Comparison of ENCODE assay signal across 28 cellular contexts in the genomic region with DNA sequence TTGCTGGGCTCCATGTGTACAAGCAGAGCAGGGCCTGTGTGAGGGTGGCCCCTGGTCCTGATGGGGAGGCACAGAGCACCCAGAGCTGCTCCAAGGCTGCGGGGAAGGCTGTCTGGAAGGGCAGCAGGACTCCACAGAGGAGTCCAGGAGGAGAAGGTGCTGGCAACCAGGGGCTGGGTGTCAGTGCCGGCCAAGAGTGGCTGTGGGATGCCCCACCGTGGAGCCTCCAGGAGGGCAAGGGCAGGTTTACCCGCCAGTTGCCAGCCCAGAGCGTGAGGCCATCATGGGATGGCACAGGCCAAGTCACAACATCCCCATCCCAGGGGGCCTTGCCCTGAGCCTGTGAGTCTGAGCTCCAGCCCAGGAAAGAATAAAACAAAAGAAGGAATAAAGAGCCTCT.
"Had no signal": no experiment of that assay in that cellular context is flagged by ENCODE, and none has a peak within 500 bp of the region (broad histone marks: within the 10 kb centered on the region; RNA-seq: fewer than 3 reads in every experiment).

No MANE protein-coding gene starts in this region.

- H3K9me3 ChIP-seq: left lung, lower lobe of right lung, pancreas, prostate gland, testis, thyroid gland, transverse colon, upper lobe of left lung had no signal

- H3K36me3 ChIP-seq: heart left ventricle, left lung, lower lobe of right lung, neural progenitor cell, pancreas, prostate gland, spleen, stomach, thyroid gland, transverse colon, upper lobe of left lung had no signal

- ATAC-seq: heart left ventricle; left colon; left lung; naive thymus-derived CD8-positive, alpha-beta T cell; pancreas; right cardiac atrium; sciatic nerve; stimulated activated naive B cell treated with anti-CD40 and anti-IgM and Interleukin-4, amounts not matched to agents 10 μg/mL and 1 μg/mL and 100 μg/mL, for 72 hours; stimulated activated naive CD8-positive, alpha-beta T cell treated with anti-CD3 and anti-CD28 coated beads, Interleukin-15, Interleukin-2, amounts not matched to agents 100 U/mL and 50 U/mL, for 24 hours had no signal

- H3K27ac Mint-ChIP-seq: immature natural killer cell; naive thymus-derived CD8-positive, alpha-beta T cell; nephron; neural progenitor cell; stimulated activated naive B cell treated with anti-CD40 and anti-IgM and Interleukin-4, amounts not matched to agents 10 μg/mL and 1 μg/mL and 100 μg/mL, for 72 hours had no signal

- DNase-seq: heart left ventricle; hypothalamus; immature natural killer cell; kidney; left colon; lower lobe of right lung; mammary epithelial cell; mesenchymal stem cell; naive thymus-derived CD8-positive, alpha-beta T cell; posterior cingulate gyrus; retina; right cardiac atrium; spleen; stimulated activated CD4-positive, alpha-beta T cell treated with anti-CD3 and anti-CD28 coated beads, Interleukin-4, amount 100 ng/mL, for 24 hours; stimulated activated naive B cell treated with anti-CD40 and anti-IgM and Interleukin-4, amounts not matched to agents 10 μg/mL and 1 μg/mL and 100 μg/mL, for 72 hours; stimulated activated naive CD8-positive, alpha-beta T cell treated with anti-CD3 and anti-CD28 coated beads, Interleukin-15, Interleukin-2, amounts not matched to agents 100 U/mL and 50 U/mL, for 24 hours; stomach; testis; thyroid gland; transverse colon had no signal

- H3K9me3 Mint-ChIP-seq: neural progenitor cell had no signal

- H2AFZ ChIP-seq: neural progenitor cell had no signal

- H3K9ac ChIP-seq: neural progenitor cell had no signal

- H3K27ac ChIP-seq: heart left ventricle, left lung, lower lobe of right lung, neural progenitor cell, pancreas, prostate gland, skin epidermis, spleen, stomach, testis, thyroid gland, transverse colon, upper lobe of left lung had no signal

- H3K4me3 Mint-ChIP-seq: immature natural killer cell; naive thymus-derived CD8-positive, alpha-beta T cell; nephron; neural progenitor cell; stimulated activated naive B cell treated with anti-CD40 and anti-IgM and Interleukin-4, amounts not matched to agents 10 μg/mL and 1 μg/mL and 100 μg/mL, for 72 hours had no signal

- H3K4me2 ChIP-seq: neural progenitor cell had no signal

- H3K4me1 ChIP-seq: heart left ventricle, left lung, lower lobe of right lung, neural progenitor cell, pancreas, prostate gland, spleen, stomach, testis, thyroid gland, transverse colon, upper lobe of left lung had no signal

- H3K36me3 Mint-ChIP-seq: immature natural killer cell; naive thymus-derived CD8-positive, alpha-beta T cell; stimulated activated naive B cell treated with anti-CD40 and anti-IgM and Interleukin-4, amounts not matched to agents 10 μg/mL and 1 μg/mL and 100 μg/mL, for 72 hours had no signal

- H3K4me1 Mint-ChIP-seq: immature natural killer cell; naive thymus-derived CD8-positive, alpha-beta T cell; nephron; neural progenitor cell; stimulated activated naive B cell treated with anti-CD40 and anti-IgM and Interleukin-4, amounts not matched to agents 10 μg/mL and 1 μg/mL and 100 μg/mL, for 72 hours had no signal

- H3K27me3 ChIP-seq: heart left ventricle, left lung, neural progenitor cell, pancreas, spleen, stomach, testis, thyroid gland, transverse colon, upper lobe of left lung had no signal

- H3K4me3 ChIP-seq: heart left ventricle, left lung, lower lobe of right lung, neural progenitor cell, pancreas, prostate gland, skin epidermis, spleen, stomach, testis, thyroid gland, transverse colon, upper lobe of left lung had no signal
